ENCODE assay signal across 2 cellular contexts in genomic region chr2:171878481-171878993, GRCh38.
TF ChIP-seq lines count a peak whose summit lies in the region.

No MANE protein-coding gene starts in this region.

TF ChIP-seq in SK-N-SH treated with all-trans-retinoic acid at 6 μM for 48 hours, 23 proteins besides CTCF, POLR2A, EP300 and RAD21 (continued from another document):
- TF ChIP-seq TSHZ2 (CRISPR knock-in tag; IDR thresholded peaks at IDR 0.05) (no peak), RARB (CRISPR knock-in tag; IDR thresholded peaks at IDR 0.05) (no peak), BACH2 (CRISPR knock-in tag; IDR thresholded peaks at IDR 0.05; ENCODE audit: borderline replicate concordance) (no peak), ARNTL (CRISPR knock-in tag; IDR thresholded peaks at IDR 0.05; ENCODE audit: borderline replicate concordance, low read depth) (no peak), ISL1 (CRISPR knock-in tag; IDR thresholded peaks at IDR 0.05) (no peak), CREB5 (CRISPR knock-in tag; IDR thresholded peaks at IDR 0.05; ENCODE audit: low read depth) (no peak), POU6F1 (CRISPR knock-in tag; IDR thresholded peaks at IDR 0.05; ENCODE audit: borderline replicate concordance, low read depth) (no peak), CSRNP3 (CRISPR knock-in tag; IDR thresholded peaks at IDR 0.05) (no peak), ZNF70 (CRISPR knock-in tag; IDR thresholded peaks at IDR 0.05) (no peak), TOX (CRISPR knock-in tag; IDR thresholded peaks at IDR 0.05; ENCODE audit: borderline replicate concordance) (no peak)

TF ChIP-seq in SK-N-SH, 30 proteins besides CTCF, POLR2A, EP300 and RAD21 (continued from another document):
- TF ChIP-seq POLR2AphosphoS5 (IDR thresholded peaks at IDR 0.05; ENCODE audit: low read depth, low read length) = no peak
